ENCODE assay signal across 1 cellular context in genomic region chr18:12038661-12039417, GRCh38.
TF ChIP-seq lines count a peak whose summit lies in the region.

No MANE protein-coding gene starts in this region.

TF ChIP-seq in K562, 482 proteins besides CTCF, POLR2A, EP300 and RAD21 (continued from another document and continues in another):
- TF ChIP-seq MGA (IDR thresholded peaks at IDR 0.05): no peak
- TF ChIP-seq ZNF431 (CRISPR knock-in tag; IDR thresholded peaks at IDR 0.05): no peak
- no peak for TF ChIP-seq PHF8 (IDR thresholded peaks at IDR 0.05; ENCODE audit: borderline replicate concordance, low read length)
- TF ChIP-seq TEAD1 (CRISPR knock-in tag; IDR thresholded peaks at IDR 0.05): no peak
- no peak for TF ChIP-seq OTX1 (CRISPR knock-in tag; IDR thresholded peaks at IDR 0.05)
- TF ChIP-seq ZNF764 (CRISPR knock-in tag; IDR thresholded peaks at IDR 0.05; ENCODE audit: low read depth): no peak
- no peak for TF ChIP-seq SIN3B (IDR thresholded peaks at IDR 0.05; ENCODE audit: low read depth)
- TF ChIP-seq THRAP3 (IDR thresholded peaks at IDR 0.05; ENCODE audit: borderline replicate concordance): no peak
- TF ChIP-seq RB1 (IDR thresholded peaks at IDR 0.05; ENCODE audit: low read depth): peak; percentile 91
- no peak for TF ChIP-seq ZNF717 (CRISPR knock-in tag; IDR thresholded peaks at IDR 0.05)
- no peak for TF ChIP-seq CLOCK (CRISPR knock-in tag; IDR thresholded peaks at IDR 0.05; ENCODE audit: borderline replicate concordance)
- no peak for TF ChIP-seq GTF2B (IDR thresholded peaks at IDR 0.05; ENCODE audit: extremely low read depth, insufficient read length)
- 0 out of 2 replicates have a peak, but pooled peaks have one; percentile 16 for TF ChIP-seq ZKSCAN1 (IDR thresholded peaks at IDR 0.05; ENCODE audit: low read depth, low read length)
- no peak for TF ChIP-seq GTF2E2 (tag; IDR thresholded peaks at IDR 0.05)
- TF ChIP-seq CHD1 (IDR thresholded peaks at IDR 0.05; ENCODE audit: low read length): no peak
- 0 out of 2 replicates have a peak, but pooled peaks have one; percentile 61 for TF ChIP-seq GATAD2A (IDR thresholded peaks at IDR 0.05)
- no peak for TF ChIP-seq ZNF766 (CRISPR knock-in tag; conservative IDR thresholded peaks at IDR 0.05)
- no peak for TF ChIP-seq ZBTB11 (CRISPR knock-in tag; IDR thresholded peaks at IDR 0.05)
- no peak for TF ChIP-seq PREB (CRISPR knock-in tag; IDR thresholded peaks at IDR 0.05)
- no peak for TF ChIP-seq SRSF1 (IDR thresholded peaks at IDR 0.05; ENCODE audit: low read depth, low read length)
- no peak for TF ChIP-seq ARID1B (IDR thresholded peaks at IDR 0.05)
- no peak for TF ChIP-seq TRIM25 (IDR thresholded peaks at IDR 0.05; ENCODE audit: borderline replicate concordance)
- no peak for TF ChIP-seq FOXK2 (conservative IDR thresholded peaks at IDR 0.05 in 1 of 2, IDR thresholded peaks at IDR 0.05 in 1 of 2; ENCODE audit: low read depth in 2 of 2)
- TF ChIP-seq CBFA2T3 (IDR thresholded peaks at IDR 0.05): no peak
- TF ChIP-seq ZNF639 (CRISPR knock-in tag; conservative IDR thresholded peaks at IDR 0.05 in 1 of 2, IDR thresholded peaks at IDR 0.05 in 1 of 2): no peak
- TF ChIP-seq ZNF134 (CRISPR knock-in tag; conservative IDR thresholded peaks at IDR 0.05): no peak
- no peak for TF ChIP-seq HNRNPUL1 (IDR thresholded peaks at IDR 0.05; ENCODE audit: low read length)
- no peak for TF ChIP-seq HMG20A (CRISPR knock-in tag; conservative IDR thresholded peaks at IDR 0.05)
- no peak for TF ChIP-seq ZBTB7A (IDR thresholded peaks at IDR 0.05; ENCODE audit: borderline replicate concordance, control insufficient read depth, low read depth, low read length)
- TF ChIP-seq ZNF584 (CRISPR knock-in tag; IDR thresholded peaks at IDR 0.05; ENCODE audit: low read depth): no peak
- TF ChIP-seq DNMT1 (IDR thresholded peaks at IDR 0.05): no peak
- peak; percentile 95 for TF ChIP-seq SMC3 (conservative IDR thresholded peaks at IDR 0.05; ENCODE audit: insufficient read depth, low read depth, low read length)
- TF ChIP-seq RUNX1 (IDR thresholded peaks at IDR 0.05; ENCODE audit: low read depth): no peak
- TF ChIP-seq ZNF41 (CRISPR knock-in tag; conservative IDR thresholded peaks at IDR 0.05): no peak
- no peak for TF ChIP-seq PHTF2 (CRISPR knock-in tag; IDR thresholded peaks at IDR 0.05)
- TF ChIP-seq ILK (tag; IDR thresholded peaks at IDR 0.05; ENCODE audit: borderline replicate concordance, low read depth): no peak
- no peak for TF ChIP-seq FOXA3 (CRISPR knock-in tag; conservative IDR thresholded peaks at IDR 0.05 in 1 of 2, IDR thresholded peaks at IDR 0.05 in 1 of 2)
- no peak for TF ChIP-seq CBX2 (IDR thresholded peaks at IDR 0.05; ENCODE audit: insufficient read depth, low read length, poor library complexity, severe bottlenecking)
- no peak for TF ChIP-seq SRSF9 (IDR thresholded peaks at IDR 0.05; ENCODE audit: borderline replicate concordance, low read depth, low read length)
